ENCODE assay signal across 8 cellular contexts in the genomic region with DNA sequence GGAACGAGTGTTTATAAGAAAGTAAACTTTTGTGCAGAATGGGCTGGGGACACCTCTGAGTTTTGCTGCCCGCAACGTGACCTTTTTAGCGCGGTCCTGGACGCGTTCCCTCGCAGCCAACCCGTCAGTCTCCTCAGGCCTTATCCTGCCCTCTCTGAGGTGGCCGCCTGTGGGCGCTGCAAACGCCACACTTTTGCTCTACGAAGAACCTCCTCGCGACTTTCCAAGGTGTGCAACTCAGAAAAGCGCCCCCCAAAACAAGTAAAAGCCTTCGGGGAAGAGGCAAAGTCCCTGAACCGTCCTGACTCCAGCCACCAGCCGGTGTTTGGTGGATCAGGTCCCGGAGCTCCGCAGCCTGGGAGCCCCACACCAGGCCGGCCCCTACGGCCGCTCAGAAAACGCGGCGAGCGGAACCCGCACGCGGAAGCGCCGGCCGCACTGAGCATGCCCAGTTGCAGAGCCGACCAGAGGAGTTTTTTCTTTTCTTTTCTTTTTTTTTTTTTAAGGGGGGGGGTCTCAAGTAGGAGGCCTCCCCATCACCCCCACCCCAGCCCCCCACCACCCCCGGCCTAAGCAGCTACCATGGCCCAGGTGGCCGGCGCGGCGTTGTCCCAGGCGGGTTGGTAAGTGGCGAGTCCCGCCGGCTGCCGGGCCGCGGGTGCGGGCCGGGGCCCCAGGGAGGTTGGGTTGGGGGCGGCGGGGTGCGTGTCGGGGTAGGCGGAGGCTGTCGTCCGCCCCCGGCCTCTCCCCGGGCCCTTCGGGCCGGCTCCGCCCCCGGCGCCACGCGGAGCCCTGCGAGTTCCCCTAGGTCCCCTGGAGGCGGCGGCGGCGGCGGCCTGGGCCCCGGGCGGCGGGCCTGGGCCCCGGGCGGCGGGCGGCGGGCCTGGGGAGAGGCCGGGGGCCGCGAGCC.
A peak's percentile ranks its signal among the peaks of the same experiment; 100 is the strongest.
DNase-seq lines count a peak whose midpoint lies in the region; ATAC-seq and TF ChIP-seq lines count a peak whose summit lies in the region.

TDRD3 (plus strand) TSS at position 438 of the 910 bp plus-strand sequence; CDS start at position 583, 145 bp downstream.

- TF ChIP-seq CTCF in AG09319 (IDR thresholded peaks at IDR 0.05; ENCODE audit: low read depth, low read length), result peak; percentile 87

- DNase-seq in AG09319 (ENCODE audit: extremely low read depth, low read depth) (peak; percentile 62), NCI-H2227 treated with DMSO at 0.1 percent for 48 hours (lab: John Stamatoyannopoulos, UW) (peak; percentile 55), caudate nucleus (lab: John Stamatoyannopoulos, UW) (peak; percentile 4 to 95 (median 81)), iris pigment epithelial cell (ENCODE audit: low read depth) (peak; percentile 90)
- DNase-seq in activated CD4-positive, CD25-positive, alpha-beta regulatory T cell (lab: John Stamatoyannopoulos, UW), result peak; percentile 65 to 70 (median 68)
- DNase-seq in stimulated activated CD4-positive, alpha-beta T cell treated with anti-CD3 and anti-CD28 coated beads, Interleukin-12 subunit alpha, Interleukin-12 subunit beta, amount 100 ng/mL, for 4 hours, result peak; percentile 75

- peak; percentile 72 for ATAC-seq in GM18907 (IDR thresholded peaks at IDR 0.05; ENCODE audit: unreplicated experiment)
- ATAC-seq in HG03139 (IDR thresholded peaks at IDR 0.05; ENCODE audit: unreplicated experiment), result peak; percentile 55

- peak within 1 kb of the TSS; percentile 97 for H3K27ac ChIP-seq in caudate nucleus (ENCODE audit: low read depth, low read length)

Comparison
In these comparisons a context has a peak if more than half of its experiments do, and no peak if none do; other contexts are left out.
1. Peak in every context shown above with its lines: DNase-seq, ATAC-seq and H3K27ac ChIP-seq.